Comparison of ENCODE assay signal across 1 cellular context in the genomic region with DNA sequence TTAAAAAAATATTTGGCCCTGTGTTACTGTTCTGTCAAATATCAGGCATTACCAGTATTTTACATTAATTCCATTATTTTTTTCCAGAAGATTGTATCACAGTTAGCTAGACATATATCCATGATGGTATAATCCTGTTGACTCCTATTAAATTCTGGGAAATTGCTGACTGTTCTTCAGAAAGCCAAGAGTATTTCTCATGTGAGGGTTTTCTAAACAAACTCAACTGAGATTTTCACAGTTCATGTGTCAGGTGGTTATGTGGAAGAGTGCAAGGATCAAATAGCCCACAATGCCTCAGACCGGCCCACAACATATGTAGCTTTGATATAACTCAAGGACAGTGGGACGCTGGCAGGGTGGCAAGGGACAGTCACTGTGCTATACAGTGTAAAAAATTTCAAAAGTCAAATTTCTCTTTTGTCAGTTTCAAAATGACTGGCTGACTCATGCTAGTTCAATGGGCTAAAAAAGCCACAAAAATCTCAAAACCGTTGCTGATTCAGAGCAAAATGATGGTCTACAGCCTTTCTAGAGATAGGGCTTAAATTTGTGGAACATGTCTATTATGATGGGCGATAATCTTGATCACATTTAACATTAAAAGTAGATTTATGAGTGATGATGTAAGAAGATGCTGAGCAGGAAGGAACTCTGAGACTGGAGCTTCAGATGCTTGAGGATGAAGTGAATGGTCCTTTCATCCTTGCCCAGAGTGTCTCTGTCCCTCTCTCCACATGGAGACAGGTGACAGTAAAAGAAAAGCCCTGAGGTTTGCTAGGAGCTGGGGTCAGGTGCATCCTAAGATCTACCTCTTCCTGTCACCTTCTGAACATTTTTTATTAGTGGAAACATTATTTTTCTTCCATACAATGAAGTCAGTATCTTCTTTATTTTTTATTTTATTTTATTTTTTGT.
A peak's percentile ranks its signal among the peaks of the same experiment; 100 is the strongest.
TF ChIP-seq lines count a peak whose summit lies in the region.

No MANE protein-coding gene starts in this region.

TF ChIP-seq in GM12878, 131 proteins besides CTCF, POLR2A, EP300 and RAD21 (continued from another document):
- TF ChIP-seq, protein P1, sequence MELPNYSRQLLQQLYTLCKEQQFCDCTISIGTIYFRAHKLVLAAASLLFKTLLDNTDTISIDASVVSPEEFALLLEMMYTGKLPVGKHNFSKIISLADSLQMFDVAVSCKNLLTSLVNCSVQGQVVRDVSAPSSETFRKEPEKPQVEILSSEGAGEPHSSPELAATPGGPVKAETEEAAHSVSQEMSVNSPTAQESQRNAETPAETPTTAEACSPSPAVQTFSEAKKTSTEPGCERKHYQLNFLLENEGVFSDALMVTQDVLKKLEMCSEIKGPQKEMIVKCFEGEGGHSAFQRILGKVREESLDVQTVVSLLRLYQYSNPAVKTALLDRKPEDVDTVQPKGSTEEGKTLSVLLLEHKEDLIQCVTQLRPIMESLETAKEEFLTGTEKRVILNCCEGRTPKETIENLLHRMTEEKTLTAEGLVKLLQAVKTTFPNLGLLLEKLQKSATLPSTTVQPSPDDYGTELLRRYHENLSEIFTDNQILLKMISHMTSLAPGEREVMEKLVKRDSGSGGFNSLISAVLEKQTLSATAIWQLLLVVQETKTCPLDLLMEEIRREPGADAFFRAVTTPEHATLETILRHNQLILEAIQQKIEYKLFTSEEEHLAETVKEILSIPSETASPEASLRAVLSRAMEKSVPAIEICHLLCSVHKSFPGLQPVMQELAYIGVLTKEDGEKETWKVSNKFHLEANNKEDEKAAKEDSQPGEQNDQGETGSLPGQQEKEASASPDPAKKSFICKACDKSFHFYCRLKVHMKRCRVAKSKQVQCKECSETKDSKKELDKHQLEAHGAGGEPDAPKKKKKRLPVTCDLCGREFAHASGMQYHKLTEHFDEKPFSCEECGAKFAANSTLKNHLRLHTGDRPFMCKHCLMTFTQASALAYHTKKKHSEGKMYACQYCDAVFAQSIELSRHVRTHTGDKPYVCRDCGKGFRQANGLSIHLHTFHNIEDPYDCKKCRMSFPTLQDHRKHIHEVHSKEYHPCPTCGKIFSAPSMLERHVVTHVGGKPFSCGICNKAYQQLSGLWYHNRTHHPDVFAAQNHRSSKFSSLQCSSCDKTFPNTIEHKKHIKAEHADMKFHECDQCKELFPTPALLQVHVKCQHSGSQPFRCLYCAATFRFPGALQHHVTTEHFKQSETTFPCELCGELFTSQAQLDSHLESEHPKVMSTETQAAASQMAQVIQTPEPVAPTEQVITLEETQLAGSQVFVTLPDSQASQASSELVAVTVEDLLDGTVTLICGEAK (IDR thresholded peaks at IDR 0.05; ENCODE audit: borderline replicate concordance) = no peak
- peak; percentile 81 for TF ChIP-seq JUND (IDR thresholded peaks at IDR 0.05; ENCODE audit: low read depth, low read length)
- peak; percentile 91 for TF ChIP-seq JUNB (IDR thresholded peaks at IDR 0.05)
- 0 out of 2 replicates have a peak, but pooled peaks have one; percentile 11 for TF ChIP-seq CREM (IDR thresholded peaks at IDR 0.05; ENCODE audit: low read depth)
- TF ChIP-seq MXI1 (IDR thresholded peaks at IDR 0.05; ENCODE audit: low read depth, low read length) = no peak
- TF ChIP-seq, protein P2, sequence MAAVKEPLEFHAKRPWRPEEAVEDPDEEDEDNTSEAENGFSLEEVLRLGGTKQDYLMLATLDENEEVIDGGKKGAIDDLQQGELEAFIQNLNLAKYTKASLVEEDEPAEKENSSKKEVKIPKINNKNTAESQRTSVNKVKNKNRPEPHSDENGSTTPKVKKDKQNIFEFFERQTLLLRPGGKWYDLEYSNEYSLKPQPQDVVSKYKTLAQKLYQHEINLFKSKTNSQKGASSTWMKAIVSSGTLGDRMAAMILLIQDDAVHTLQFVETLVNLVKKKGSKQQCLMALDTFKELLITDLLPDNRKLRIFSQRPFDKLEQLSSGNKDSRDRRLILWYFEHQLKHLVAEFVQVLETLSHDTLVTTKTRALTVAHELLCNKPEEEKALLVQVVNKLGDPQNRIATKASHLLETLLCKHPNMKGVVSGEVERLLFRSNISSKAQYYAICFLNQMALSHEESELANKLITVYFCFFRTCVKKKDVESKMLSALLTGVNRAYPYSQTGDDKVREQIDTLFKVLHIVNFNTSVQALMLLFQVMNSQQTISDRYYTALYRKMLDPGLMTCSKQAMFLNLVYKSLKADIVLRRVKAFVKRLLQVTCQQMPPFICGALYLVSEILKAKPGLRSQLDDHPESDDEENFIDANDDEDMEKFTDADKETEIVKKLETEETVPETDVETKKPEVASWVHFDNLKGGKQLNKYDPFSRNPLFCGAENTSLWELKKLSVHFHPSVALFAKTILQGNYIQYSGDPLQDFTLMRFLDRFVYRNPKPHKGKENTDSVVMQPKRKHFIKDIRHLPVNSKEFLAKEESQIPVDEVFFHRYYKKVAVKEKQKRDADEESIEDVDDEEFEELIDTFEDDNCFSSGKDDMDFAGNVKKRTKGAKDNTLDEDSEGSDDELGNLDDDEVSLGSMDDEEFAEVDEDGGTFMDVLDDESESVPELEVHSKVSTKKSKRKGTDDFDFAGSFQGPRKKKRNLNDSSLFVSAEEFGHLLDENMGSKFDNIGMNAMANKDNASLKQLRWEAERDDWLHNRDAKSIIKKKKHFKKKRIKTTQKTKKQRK (IDR thresholded peaks at IDR 0.05; ENCODE audit: low read depth, low read length) = no peak
- peak; percentile 57; the same call in 1 of the 2 replicates for TF ChIP-seq DPF2 (IDR thresholded peaks at IDR 0.05)
- peak; percentile 74 for TF ChIP-seq IRF4 (IDR thresholded peaks at IDR 0.05; ENCODE audit: low read depth, low read length)
- TF ChIP-seq, protein P3, sequence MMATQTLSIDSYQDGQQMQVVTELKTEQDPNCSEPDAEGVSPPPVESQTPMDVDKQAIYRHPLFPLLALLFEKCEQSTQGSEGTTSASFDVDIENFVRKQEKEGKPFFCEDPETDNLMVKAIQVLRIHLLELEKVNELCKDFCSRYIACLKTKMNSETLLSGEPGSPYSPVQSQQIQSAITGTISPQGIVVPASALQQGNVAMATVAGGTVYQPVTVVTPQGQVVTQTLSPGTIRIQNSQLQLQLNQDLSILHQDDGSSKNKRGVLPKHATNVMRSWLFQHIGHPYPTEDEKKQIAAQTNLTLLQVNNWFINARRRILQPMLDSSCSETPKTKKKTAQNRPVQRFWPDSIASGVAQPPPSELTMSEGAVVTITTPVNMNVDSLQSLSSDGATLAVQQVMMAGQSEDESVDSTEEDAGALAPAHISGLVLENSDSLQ (IDR thresholded peaks at IDR 0.05) = no peak
- TF ChIP-seq, protein P4, sequence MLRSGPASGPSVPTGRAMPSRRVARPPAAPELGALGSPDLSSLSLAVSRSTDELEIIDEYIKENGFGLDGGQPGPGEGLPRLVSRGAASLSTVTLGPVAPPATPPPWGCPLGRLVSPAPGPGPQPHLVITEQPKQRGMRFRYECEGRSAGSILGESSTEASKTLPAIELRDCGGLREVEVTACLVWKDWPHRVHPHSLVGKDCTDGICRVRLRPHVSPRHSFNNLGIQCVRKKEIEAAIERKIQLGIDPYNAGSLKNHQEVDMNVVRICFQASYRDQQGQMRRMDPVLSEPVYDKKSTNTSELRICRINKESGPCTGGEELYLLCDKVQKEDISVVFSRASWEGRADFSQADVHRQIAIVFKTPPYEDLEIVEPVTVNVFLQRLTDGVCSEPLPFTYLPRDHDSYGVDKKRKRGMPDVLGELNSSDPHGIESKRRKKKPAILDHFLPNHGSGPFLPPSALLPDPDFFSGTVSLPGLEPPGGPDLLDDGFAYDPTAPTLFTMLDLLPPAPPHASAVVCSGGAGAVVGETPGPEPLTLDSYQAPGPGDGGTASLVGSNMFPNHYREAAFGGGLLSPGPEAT (IDR thresholded peaks at IDR 0.05; ENCODE audit: low read depth) = 0 out of 2 replicates have a peak, but pooled peaks have one; percentile 22
- 0 out of 2 replicates have a peak, but pooled peaks have one; percentile 50 for TF ChIP-seq CBX5 (IDR thresholded peaks at IDR 0.05; ENCODE audit: low read depth)
- no peak for TF ChIP-seq ZNF207 (IDR thresholded peaks at IDR 0.05; ENCODE audit: borderline replicate concordance)
